ENCODE assay signal across 8 cellular contexts in the genomic region with DNA sequence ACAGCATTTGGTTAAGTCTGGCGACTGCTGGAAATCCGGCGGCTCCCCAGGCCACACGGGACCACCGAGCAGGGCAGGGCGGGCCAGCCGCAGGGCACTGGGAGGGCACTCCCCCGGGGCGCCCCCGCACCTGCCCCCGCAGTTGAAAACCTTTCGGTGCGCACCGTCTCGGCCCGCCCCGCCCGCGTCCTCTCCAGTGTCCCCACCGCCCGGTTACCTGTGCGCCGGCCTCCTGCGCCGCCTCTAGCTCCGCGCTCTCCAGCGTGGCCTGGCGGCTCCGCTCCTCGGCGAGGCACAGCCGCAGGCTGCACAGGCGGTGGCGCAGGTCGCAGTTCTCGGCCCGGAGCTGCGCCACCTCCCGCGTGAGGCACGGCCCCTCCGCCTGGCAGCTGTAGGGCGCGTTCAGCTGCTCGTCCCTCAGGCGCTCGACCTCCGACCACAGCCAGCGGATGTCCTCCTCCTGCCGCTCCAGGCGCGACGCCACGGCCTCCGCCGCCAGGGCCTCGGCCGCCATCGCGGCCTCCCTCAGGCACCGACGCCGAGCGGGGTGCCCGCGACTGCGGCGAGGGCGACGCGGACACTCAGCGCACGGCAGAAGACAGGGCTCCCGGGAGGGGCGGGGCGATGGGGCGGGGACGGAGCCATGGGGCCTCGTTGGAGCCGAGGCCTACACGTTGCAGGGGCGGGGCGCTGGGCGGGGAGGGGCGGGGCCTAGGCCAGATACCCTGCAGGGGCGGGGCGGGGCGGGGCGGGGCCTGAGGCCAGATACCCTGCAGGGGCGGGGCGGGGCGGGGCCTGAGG. TPM values are rescaled to one million over a fixed set of nuclear protein-coding genes. Genes with fewer than 3 reads are reported as not detected.
DNase-seq lines count a peak whose midpoint lies in the region; ATAC-seq and TF ChIP-seq lines count a peak whose summit lies in the region.

A gene (minus strand): TSS at position 600 of the 801 bp plus-strand sequence. CDS start 86 bp downstream, at position 514.

- H3K4me3 ChIP-seq in lower leg skin (ENCODE audit: low read depth, poor library complexity, severe bottlenecking), result peak within 1 kb of the TSS; percentile 49

- DNase-seq in GM19240 (ENCODE audit: insufficient read length, low spot score) (peak; percentile 72), NCI-H748 (lab: John Stamatoyannopoulos, UW; ENCODE audit: unreplicated experiment) (peak; percentile 86), dermis microvascular lymphatic vessel endothelial cell (ENCODE audit: low read depth in 2 of 2) (peak; percentile 72 to 94), lower leg skin (ENCODE audit: low spot score in 2 of 2) (peak; percentile 93 to 99)
- peak; percentile 91 to 93 for DNase-seq in activated CD4-positive, alpha-beta T cell treated with anti-CD3 and anti-CD28 coated beads, Interleukin-2, amount 50 U/mL, for 24 hours (ENCODE audit: low read depth in 1 of 2, low spot score in 1 of 2)
- peak; percentile 96 to 98 for DNase-seq in stimulated activated CD4-positive, alpha-beta T cell treated with anti-CD3 and anti-CD28 coated beads, Interleukin-4, amount 100 ng/mL, for 48 hours (ENCODE audit: low read depth in 2 of 2)

- TF ChIP-seq POLR2A in lower leg skin (IDR thresholded peaks at IDR 0.05), result no peak

- intact Hi-C loops in lower leg skin (cut with DNase I; ENCODE audit: low total_unique reads), result no loop called here

- 0 to 1% methylated on average over 40 to 64 of the region's 93 CpGs for WGBS in lower leg skin, 2 donors

- TF ChIP-seq CTCF in C4-2B (conservative IDR thresholded peaks at IDR 0.05), result peak; percentile 57
- TF ChIP-seq CTCF in lower leg skin (IDR thresholded peaks at IDR 0.05), result no peak

- ATAC-seq in HG03457 (IDR thresholded peaks at IDR 0.05; ENCODE audit: unreplicated experiment), result peak; percentile 82

- H3K27ac ChIP-seq in C4-2B, result peak within 1 kb of the TSS; percentile 83

RNA-seq across cellular contexts. Expression of the gene that starts here (rescaled TPM):
- total RNA-seq in dermis microvascular lymphatic vessel endothelial cell (5.6 and 7.3 TPM in 2 replicates), lower leg skin (10 to 100 TPM in 2 of 4 donors, 1 to 10 TPM in 2; 6.2 to 11.3 (median 9.6) TPM)

Comparison
In these comparisons a context has a peak if more than half of its experiments do, and no peak if none do; other contexts are left out.
1. Peak in every context shown above with its lines: DNase-seq, ATAC-seq, H3K4me3 ChIP-seq and H3K27ac ChIP-seq.